Comparison of ENCODE assay signal across 20 cellular contexts in genomic region chr14:32192712-32193373, GRCh38. TPM values are rescaled to one million over a fixed set of nuclear protein-coding genes. Genes with fewer than 3 reads are reported as not detected.
"Had no signal": no experiment of that assay in that cellular context is flagged by ENCODE, and none has a peak within 500 bp of the region (broad histone marks: within the 10 kb centered on the region; RNA-seq: fewer than 3 reads in every experiment).

No MANE protein-coding gene starts in this region.

- H3K36me3 ChIP-seq: lower lobe of right lung, neutrophil, thoracic aorta, upper lobe of right lung had no signal

- H3K4me3 ChIP-seq: lower lobe of right lung, thoracic aorta, upper lobe of right lung had no signal

- H3K9me3 ChIP-seq: lower lobe of right lung, neutrophil, thoracic aorta, upper lobe of right lung had no signal

- DNase-seq: activated CD4-positive, CD25-positive, alpha-beta regulatory T cell treated with anti-CD3 and anti-CD28 coated beads, Interleukin-2, amount 50 U/mL, for 72 hours; amniotic stem cell; dermis blood vessel endothelial cell; effector memory CD4-positive, alpha-beta T cell; foreskin melanocyte; glutamatergic neuron; hippocampal formation; lower lobe of right lung; stimulated activated naive B cell treated with anti-CD40 and anti-IgM and Interleukin-4, amounts not matched to agents 10 μg/mL and 1 μg/mL and 100 μg/mL, for 72 hours; T-helper 1 cell; T-helper 9 cell; upper lobe of right lung had no signal

- H3K27ac ChIP-seq: lower lobe of right lung, neutrophil, parathyroid adenoma, thoracic aorta, upper lobe of right lung had no signal

- H3K36me3 Mint-ChIP-seq: activated naive CD4-positive, alpha-beta T cell treated with anti-CD3 and anti-CD28 coated beads, Interleukin-2, amount 50 U/mL, for 72 hours; natural killer cell treated with Interleukin-12 subunit alpha and Interleukin-12 subunit beta and Interleukin-15 and Interleukin-18, amount 100 ng/mL, for 72 hours; stimulated activated naive B cell treated with anti-CD40 and anti-IgM and Interleukin-4, amounts not matched to agents 10 μg/mL and 1 μg/mL and 100 μg/mL, for 72 hours had no signal

- H3K27ac Mint-ChIP-seq: natural killer cell treated with Interleukin-12 subunit alpha and Interleukin-12 subunit beta and Interleukin-15 and Interleukin-18, amount 100 ng/mL, for 72 hours; stimulated activated naive B cell treated with anti-CD40 and anti-IgM and Interleukin-4, amounts not matched to agents 10 μg/mL and 1 μg/mL and 100 μg/mL, for 72 hours had no signal

- H3K79me2 ChIP-seq: parathyroid adenoma had no signal

- H3K9me3 Mint-ChIP-seq: activated naive CD4-positive, alpha-beta T cell treated with anti-CD3 and anti-CD28 coated beads, Interleukin-2, amount 50 U/mL, for 72 hours; natural killer cell treated with Interleukin-12 subunit alpha and Interleukin-12 subunit beta and Interleukin-15 and Interleukin-18, amount 100 ng/mL, for 72 hours; stimulated activated naive B cell treated with anti-CD40 and anti-IgM and Interleukin-4, amounts not matched to agents 10 μg/mL and 1 μg/mL and 100 μg/mL, for 72 hours had no signal

- H3K27me3 ChIP-seq: upper lobe of right lung had no signal

- H2AFZ ChIP-seq: parathyroid adenoma had no signal

- H3K27me3 Mint-ChIP-seq: stimulated activated naive B cell treated with anti-CD40 and anti-IgM and Interleukin-4, amounts not matched to agents 10 μg/mL and 1 μg/mL and 100 μg/mL, for 72 hours had no signal

- H3K4me1 ChIP-seq: lower lobe of right lung, parathyroid adenoma, upper lobe of right lung had no signal

- ATAC-seq: lower lobe of right lung; natural killer cell treated with Interleukin-12 subunit alpha and Interleukin-12 subunit beta and Interleukin-15 and Interleukin-18, amount 100 ng/mL, for 72 hours; sciatic nerve; stimulated activated naive B cell treated with anti-CD40 and anti-IgM and Interleukin-4, amounts not matched to agents 10 μg/mL and 1 μg/mL and 100 μg/mL, for 72 hours; upper lobe of right lung had no signal

- H3K9ac ChIP-seq: parathyroid adenoma had no signal

- H3K4me3 Mint-ChIP-seq: natural killer cell treated with Interleukin-12 subunit alpha and Interleukin-12 subunit beta and Interleukin-15 and Interleukin-18, amount 100 ng/mL, for 72 hours; stimulated activated naive B cell treated with anti-CD40 and anti-IgM and Interleukin-4, amounts not matched to agents 10 μg/mL and 1 μg/mL and 100 μg/mL, for 72 hours had no signal

RNA-seq across cellular contexts. Expression of gene RNU6-7, which starts 9.0 kb away (rescaled TPM):
- total RNA-seq: activated naive CD4-positive, alpha-beta T cell treated with anti-CD3 and anti-CD28 coated beads, Interleukin-2, amount 50 U/mL, for 72 hours; cardiac septum; dermis blood vessel endothelial cell; fibroblast of lung; lower lobe of right lung; natural killer cell treated with Interleukin-12 subunit alpha and Interleukin-12 subunit beta and Interleukin-15 and Interleukin-18, amount 100 ng/mL, for 72 hours; sciatic nerve; thoracic aorta; upper lobe of right lung had no signal
- polyA plus RNA-seq: fibroblast of lung had no signal

RNA-seq across cellular contexts. Expression of gene RNU6-8, which starts 10.2 kb away (rescaled TPM):
- total RNA-seq: activated naive CD4-positive, alpha-beta T cell treated with anti-CD3 and anti-CD28 coated beads, Interleukin-2, amount 50 U/mL, for 72 hours; cardiac septum; dermis blood vessel endothelial cell; fibroblast of lung; lower lobe of right lung; natural killer cell treated with Interleukin-12 subunit alpha and Interleukin-12 subunit beta and Interleukin-15 and Interleukin-18, amount 100 ng/mL, for 72 hours; sciatic nerve; thoracic aorta; upper lobe of right lung had no signal
- polyA plus RNA-seq: fibroblast of lung had no signal
